Comparison of ENCODE assay signal across 22 cellular contexts in the genomic region with DNA sequence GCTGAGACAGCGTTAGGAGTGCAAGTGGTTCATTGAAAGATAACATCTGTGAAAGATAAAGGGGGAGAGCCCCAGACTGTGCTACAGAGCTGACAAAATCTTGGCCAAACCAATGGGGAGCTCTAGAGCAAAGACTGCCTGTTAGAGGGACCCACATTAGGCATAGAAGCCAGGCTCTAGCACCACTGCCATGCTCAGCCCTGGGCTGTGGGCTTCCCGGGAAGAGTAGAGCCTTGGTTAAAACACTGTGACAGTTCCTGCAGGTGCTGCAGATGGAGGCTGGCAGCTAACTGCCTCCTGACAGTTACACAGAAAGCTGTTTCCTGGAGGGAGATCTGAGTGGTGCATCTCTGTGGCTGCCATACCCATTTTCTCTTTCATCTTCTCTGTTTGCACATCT. TPM values are rescaled to one million over a fixed set of nuclear protein-coding genes. Genes with fewer than 3 reads are reported as not detected.
DNase-seq lines count a peak whose midpoint lies in the region; ATAC-seq and TF ChIP-seq lines count a peak whose summit lies in the region.
"Had no signal": no experiment of that assay in that cellular context is flagged by ENCODE, and none has a peak within 500 bp of the region (broad histone marks: within the 10 kb centered on the region; RNA-seq: fewer than 3 reads in every experiment).

No MANE protein-coding gene starts in this region.

- POLR2A ChIA-PET in activated naive CD8-positive, alpha-beta T cell treated with anti-CD3 and anti-CD28 coated beads, Interleukin-2, amount 10 ng/mL, durations not matched to agents 7 days and 5 days (lab: Charles Lee), result interaction anchor here (0.5 to 1.0 kb wide), 3 partner anchors 19 to 22 kb away, joined by 3 to 4 read pairs (median 3); no protein-coding TSS in a partner anchor
- POLR2A ChIA-PET in WTC11 (lab: Charles Lee), result no interaction called here

- no peak for TF ChIP-seq CTCF in WTC11 (IDR thresholded peaks at IDR 0.05)

- peak; percentile 35 for DNase-seq in activated naive CD8-positive, alpha-beta T cell treated with anti-CD3 and anti-CD28 coated beads, Interleukin-2, amount 10 ng/mL, durations not matched to agents 7 days and 5 days
- no peak for DNase-seq in activated naive CD8-positive, alpha-beta T cell treated with anti-CD3 and anti-CD28 coated beads for 36 hours
- peak; percentile 99 for DNase-seq in Jurkat, Clone E6-1 (ENCODE audit: low read depth, low spot score)
- no peak for DNase-seq in WTC11 (ENCODE audit: low spot score)
- DNase-seq in KG1 (lab: John Stamatoyannopoulos, UW), result no peak
- no peak for DNase-seq in NCI-H1105 treated with DMSO at 0.1 percent for 48 hours (lab: John Stamatoyannopoulos, UW)
- DNase-seq in HT-29 (ENCODE audit: low spot score), result no peak
- DNase-seq: cortex of kidney; DMS53; foreskin keratinocyte; kidney glomerular epithelial cell; mesendoderm; NCI-H146; Right ventricle myocardium superior; stimulated activated CD4-positive, alpha-beta T cell treated with anti-CD3 and anti-CD28 coated beads, Interleukin-4, amount 100 ng/mL, for 24 hours; testis had no signal

- H3K4me3 Mint-ChIP-seq in activated naive CD8-positive, alpha-beta T cell treated with anti-CD3 and anti-CD28 coated beads, Interleukin-2, amount 10 ng/mL, durations not matched to agents 7 days and 5 days, result peak overlapping the region; percentile 7
- H3K4me3 Mint-ChIP-seq in activated naive CD8-positive, alpha-beta T cell treated with anti-CD3 and anti-CD28 coated beads for 36 hours, result no peak overlapping the region
- H3K4me3 Mint-ChIP-seq in WTC11, result no peak overlapping the region
- H3K4me3 Mint-ChIP-seq: brain, nephron had no signal

- peaks cover 36% of the 10 kb centered on the region for H3K27me3 Mint-ChIP-seq in activated naive CD8-positive, alpha-beta T cell treated with anti-CD3 and anti-CD28 coated beads, Interleukin-2, amount 10 ng/mL, durations not matched to agents 7 days and 5 days
- H3K27me3 Mint-ChIP-seq in activated naive CD8-positive, alpha-beta T cell treated with anti-CD3 and anti-CD28 coated beads for 36 hours, result peaks cover 14% of the 10 kb centered on the region
- no peaks in the 10 kb centered on the region for H3K27me3 Mint-ChIP-seq in WTC11 (ENCODE audit: low read depth)

- H3K4me3 ChIP-seq in Jurkat, Clone E6-1 (ENCODE audit: low read length), result peak overlapping the region; percentile 3; the same call in 1 of the 2 replicates
- H3K4me3 ChIP-seq: testis had no signal

- peaks cover 1% of the 10 kb centered on the region for H3K36me3 Mint-ChIP-seq in activated naive CD8-positive, alpha-beta T cell treated with anti-CD3 and anti-CD28 coated beads, Interleukin-2, amount 10 ng/mL, durations not matched to agents 7 days and 5 days
- H3K36me3 Mint-ChIP-seq in activated naive CD8-positive, alpha-beta T cell treated with anti-CD3 and anti-CD28 coated beads for 36 hours, result no peaks in the 10 kb centered on the region
- H3K36me3 Mint-ChIP-seq in WTC11, result no peaks in the 10 kb centered on the region
- H3K36me3 Mint-ChIP-seq: brain had no signal

- peak; percentile 80 for ATAC-seq in activated naive CD8-positive, alpha-beta T cell treated with anti-CD3 and anti-CD28 coated beads, Interleukin-2, amount 10 ng/mL, durations not matched to agents 7 days and 5 days (ENCODE audit: low read depth)
- peak; percentile 51 for ATAC-seq in WTC11
- ATAC-seq: foreskin keratinocyte had no signal

- CTCF ChIA-PET in WTC11 (lab: Charles Lee), result interaction anchor here (0.9 to 4.5 kb wide), 2 partner anchors 9 to 10 kb away, joined by 4 to 25 read pairs; no protein-coding TSS in a partner anchor

- H3K4me1 Mint-ChIP-seq in activated naive CD8-positive, alpha-beta T cell treated with anti-CD3 and anti-CD28 coated beads, Interleukin-2, amount 10 ng/mL, durations not matched to agents 7 days and 5 days, result peaks cover 21% of the 10 kb centered on the region
- H3K4me1 Mint-ChIP-seq in activated naive CD8-positive, alpha-beta T cell treated with anti-CD3 and anti-CD28 coated beads for 36 hours, result peaks cover 2% of the 10 kb centered on the region
- no peaks in the 10 kb centered on the region for H3K4me1 Mint-ChIP-seq in WTC11

- H3K9me3 Mint-ChIP-seq in activated naive CD8-positive, alpha-beta T cell treated with anti-CD3 and anti-CD28 coated beads, Interleukin-2, amount 10 ng/mL, durations not matched to agents 7 days and 5 days, result no peaks in the 10 kb centered on the region
- no peaks in the 10 kb centered on the region for H3K9me3 Mint-ChIP-seq in activated naive CD8-positive, alpha-beta T cell treated with anti-CD3 and anti-CD28 coated beads for 36 hours
- no peaks in the 10 kb centered on the region for H3K9me3 Mint-ChIP-seq in WTC11
- H3K9me3 Mint-ChIP-seq: nephron had no signal

- H3K27ac Mint-ChIP-seq in activated naive CD8-positive, alpha-beta T cell treated with anti-CD3 and anti-CD28 coated beads, Interleukin-2, amount 10 ng/mL, durations not matched to agents 7 days and 5 days, result peak overlapping the region; percentile 24
- H3K27ac Mint-ChIP-seq in activated naive CD8-positive, alpha-beta T cell treated with anti-CD3 and anti-CD28 coated beads for 36 hours, result no peak overlapping the region
- no peak overlapping the region for H3K27ac Mint-ChIP-seq in WTC11
- H3K27ac Mint-ChIP-seq: brain, nephron had no signal

TF ChIP-seq in WTC11, 78 proteins besides CTCF, POLR2A, EP300 and RAD21:
- TF ChIP-seq TEAD1 (CRISPR knock-in tag; IDR thresholded peaks at IDR 0.05), result no peak

RNA-seq across cellular contexts. Expression of a gene that starts 23.0 kb away (rescaled TPM):
- total RNA-seq in activated naive CD8-positive, alpha-beta T cell treated with anti-CD3 and anti-CD28 coated beads, Interleukin-2, amount 10 ng/mL, durations not matched to agents 7 days and 5 days, result under 1 TPM; 0.37 to 0.39 TPM
- total RNA-seq in activated naive CD8-positive, alpha-beta T cell treated with anti-CD3 and anti-CD28 coated beads for 36 hours, result not detected
- polyA plus RNA-seq in Jurkat, Clone E6-1 (2012; ENCODE audit: insufficient read depth, insufficient read length), result 10.1 TPM
- 0.16 TPM in 1 of 3 replicates, not detected in the others for total RNA-seq in WTC11 (2021)
- total RNA-seq in HT-29 (2014; rRNA removed; shearing (Covaris generic)), result not detected in 2 replicates
- total RNA-seq: endothelial cell of umbilical vein, foreskin keratinocyte, H1, NCI-H460, Right ventricle myocardium superior had no signal
- polyA plus RNA-seq: BJ, endothelial cell of umbilical vein, foreskin keratinocyte had no signal

RNA-seq across cellular contexts. Expression of a gene that starts 36.9 kb away (rescaled TPM):
- 10 to 100 TPM; 30.0 to 32.9 TPM for total RNA-seq in activated naive CD8-positive, alpha-beta T cell treated with anti-CD3 and anti-CD28 coated beads, Interleukin-2, amount 10 ng/mL, durations not matched to agents 7 days and 5 days
- 10 to 100 TPM; 21.5 to 22.6 TPM for total RNA-seq in activated naive CD8-positive, alpha-beta T cell treated with anti-CD3 and anti-CD28 coated beads for 36 hours
- 9.2 TPM for polyA plus RNA-seq in Jurkat, Clone E6-1 (2012; ENCODE audit: insufficient read depth, insufficient read length)
- 12.0 to 17.3 TPM (median 16.5 TPM) in 3 replicates for total RNA-seq in WTC11 (2021)
- 1.0 and 2.6 TPM in 2 replicates for total RNA-seq in HT-29 (2014; rRNA removed; shearing (Covaris generic))

Comparison
In these comparisons a context has a peak if more than half of its experiments do, and no peak if none do; other contexts are left out.
1. DNase-seq: peak in activated naive CD8-positive, alpha-beta T cell treated with anti-CD3 and anti-CD28 coated beads, Interleukin-2, amount 10 ng/mL, durations not matched to agents 7 days and 5 days (single experiment) and Jurkat, Clone E6-1 (single experiment); none in activated naive CD8-positive, alpha-beta T cell treated with anti-CD3 and anti-CD28 coated beads for 36 hours (single experiment), WTC11 (single experiment), KG1 (single experiment), NCI-H1105 treated with DMSO at 0.1 percent for 48 hours (single experiment) and HT-29 (single experiment).